Comparison of ENCODE assay signal across 8 cellular contexts in genomic region chr6:154805288-154805911, GRCh38.
A peak's percentile ranks its signal among the peaks of the same experiment; 100 is the strongest.
DNase-seq lines count a peak whose midpoint lies in the region; ATAC-seq and TF ChIP-seq lines count a peak whose summit lies in the region.

No MANE protein-coding gene starts in this region.

- ATAC-seq in GM18868 (IDR thresholded peaks at IDR 0.05; ENCODE audit: unreplicated experiment) (peak; percentile 74), HG02623 (IDR thresholded peaks at IDR 0.05; ENCODE audit: unreplicated experiment) (no peak), HG03469 (IDR thresholded peaks at IDR 0.05; ENCODE audit: unreplicated experiment) (no peak)

- DNase-seq in AML-193 (lab: John Stamatoyannopoulos, UW) (peak; percentile 72 to 74), NCI-H526 (lab: John Stamatoyannopoulos, UW) (peak; percentile 3 to 31), choroid plexus epithelial cell (ENCODE audit: low read depth) (peak; percentile 86), myocyte (ENCODE audit: low read depth) (peak; percentile 47), cortex of kidney (lab: John Stamatoyannopoulos, UW) (no peak)

- peak; percentile 67 for TF ChIP-seq CTCF in choroid plexus epithelial cell (conservative IDR thresholded peaks at IDR 0.05; ENCODE audit: low read depth, low read length)

- H3K4me3 ChIP-seq in choroid plexus epithelial cell (ENCODE audit: low read depth, low read length) = no peak overlapping the region
